1 cellular context compared by ENCODE assay signal in the genomic region with DNA sequence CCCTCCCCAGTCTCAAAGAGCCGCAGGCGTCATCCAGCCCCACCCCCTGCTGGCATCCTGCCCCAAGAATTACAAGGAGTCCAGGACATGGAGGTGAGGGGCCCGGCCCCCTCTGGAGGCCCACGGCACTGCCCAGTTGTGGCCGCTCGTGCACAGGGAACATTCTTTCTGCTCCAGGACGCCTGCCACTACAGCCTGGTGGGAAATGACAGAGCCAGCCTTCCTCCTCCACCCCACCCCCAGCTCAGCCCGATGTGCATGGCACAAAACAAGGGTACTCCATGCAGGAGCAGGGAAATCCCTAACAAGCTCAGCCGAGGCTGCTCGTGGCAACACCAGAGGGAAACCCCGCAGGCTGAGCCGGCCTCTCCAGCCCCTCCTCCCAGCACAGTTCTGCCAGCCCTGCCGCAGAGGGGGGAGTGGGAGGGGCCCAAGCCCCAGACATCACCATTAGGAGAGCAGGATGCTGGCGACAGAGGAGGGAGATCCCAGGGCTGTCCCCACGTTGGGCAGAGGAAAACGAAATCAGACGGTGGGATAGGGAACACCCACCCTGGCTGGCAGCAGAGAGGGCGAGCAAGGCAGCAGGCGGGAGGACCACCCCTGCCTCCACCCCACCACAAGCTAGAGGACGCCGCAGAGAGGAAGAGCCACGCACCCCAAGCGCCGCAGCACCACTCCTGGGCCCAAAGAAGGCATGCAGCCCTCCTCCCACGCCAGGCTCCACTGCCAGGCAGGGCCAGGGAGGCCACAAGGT.
TF ChIP-seq lines count a peak whose summit lies in the region.

No MANE protein-coding gene starts in this region.

TF ChIP-seq in GM23338, 12 proteins besides CTCF, POLR2A, EP300 and RAD21 (continued from another document):
- TF ChIP-seq, protein P1, sequence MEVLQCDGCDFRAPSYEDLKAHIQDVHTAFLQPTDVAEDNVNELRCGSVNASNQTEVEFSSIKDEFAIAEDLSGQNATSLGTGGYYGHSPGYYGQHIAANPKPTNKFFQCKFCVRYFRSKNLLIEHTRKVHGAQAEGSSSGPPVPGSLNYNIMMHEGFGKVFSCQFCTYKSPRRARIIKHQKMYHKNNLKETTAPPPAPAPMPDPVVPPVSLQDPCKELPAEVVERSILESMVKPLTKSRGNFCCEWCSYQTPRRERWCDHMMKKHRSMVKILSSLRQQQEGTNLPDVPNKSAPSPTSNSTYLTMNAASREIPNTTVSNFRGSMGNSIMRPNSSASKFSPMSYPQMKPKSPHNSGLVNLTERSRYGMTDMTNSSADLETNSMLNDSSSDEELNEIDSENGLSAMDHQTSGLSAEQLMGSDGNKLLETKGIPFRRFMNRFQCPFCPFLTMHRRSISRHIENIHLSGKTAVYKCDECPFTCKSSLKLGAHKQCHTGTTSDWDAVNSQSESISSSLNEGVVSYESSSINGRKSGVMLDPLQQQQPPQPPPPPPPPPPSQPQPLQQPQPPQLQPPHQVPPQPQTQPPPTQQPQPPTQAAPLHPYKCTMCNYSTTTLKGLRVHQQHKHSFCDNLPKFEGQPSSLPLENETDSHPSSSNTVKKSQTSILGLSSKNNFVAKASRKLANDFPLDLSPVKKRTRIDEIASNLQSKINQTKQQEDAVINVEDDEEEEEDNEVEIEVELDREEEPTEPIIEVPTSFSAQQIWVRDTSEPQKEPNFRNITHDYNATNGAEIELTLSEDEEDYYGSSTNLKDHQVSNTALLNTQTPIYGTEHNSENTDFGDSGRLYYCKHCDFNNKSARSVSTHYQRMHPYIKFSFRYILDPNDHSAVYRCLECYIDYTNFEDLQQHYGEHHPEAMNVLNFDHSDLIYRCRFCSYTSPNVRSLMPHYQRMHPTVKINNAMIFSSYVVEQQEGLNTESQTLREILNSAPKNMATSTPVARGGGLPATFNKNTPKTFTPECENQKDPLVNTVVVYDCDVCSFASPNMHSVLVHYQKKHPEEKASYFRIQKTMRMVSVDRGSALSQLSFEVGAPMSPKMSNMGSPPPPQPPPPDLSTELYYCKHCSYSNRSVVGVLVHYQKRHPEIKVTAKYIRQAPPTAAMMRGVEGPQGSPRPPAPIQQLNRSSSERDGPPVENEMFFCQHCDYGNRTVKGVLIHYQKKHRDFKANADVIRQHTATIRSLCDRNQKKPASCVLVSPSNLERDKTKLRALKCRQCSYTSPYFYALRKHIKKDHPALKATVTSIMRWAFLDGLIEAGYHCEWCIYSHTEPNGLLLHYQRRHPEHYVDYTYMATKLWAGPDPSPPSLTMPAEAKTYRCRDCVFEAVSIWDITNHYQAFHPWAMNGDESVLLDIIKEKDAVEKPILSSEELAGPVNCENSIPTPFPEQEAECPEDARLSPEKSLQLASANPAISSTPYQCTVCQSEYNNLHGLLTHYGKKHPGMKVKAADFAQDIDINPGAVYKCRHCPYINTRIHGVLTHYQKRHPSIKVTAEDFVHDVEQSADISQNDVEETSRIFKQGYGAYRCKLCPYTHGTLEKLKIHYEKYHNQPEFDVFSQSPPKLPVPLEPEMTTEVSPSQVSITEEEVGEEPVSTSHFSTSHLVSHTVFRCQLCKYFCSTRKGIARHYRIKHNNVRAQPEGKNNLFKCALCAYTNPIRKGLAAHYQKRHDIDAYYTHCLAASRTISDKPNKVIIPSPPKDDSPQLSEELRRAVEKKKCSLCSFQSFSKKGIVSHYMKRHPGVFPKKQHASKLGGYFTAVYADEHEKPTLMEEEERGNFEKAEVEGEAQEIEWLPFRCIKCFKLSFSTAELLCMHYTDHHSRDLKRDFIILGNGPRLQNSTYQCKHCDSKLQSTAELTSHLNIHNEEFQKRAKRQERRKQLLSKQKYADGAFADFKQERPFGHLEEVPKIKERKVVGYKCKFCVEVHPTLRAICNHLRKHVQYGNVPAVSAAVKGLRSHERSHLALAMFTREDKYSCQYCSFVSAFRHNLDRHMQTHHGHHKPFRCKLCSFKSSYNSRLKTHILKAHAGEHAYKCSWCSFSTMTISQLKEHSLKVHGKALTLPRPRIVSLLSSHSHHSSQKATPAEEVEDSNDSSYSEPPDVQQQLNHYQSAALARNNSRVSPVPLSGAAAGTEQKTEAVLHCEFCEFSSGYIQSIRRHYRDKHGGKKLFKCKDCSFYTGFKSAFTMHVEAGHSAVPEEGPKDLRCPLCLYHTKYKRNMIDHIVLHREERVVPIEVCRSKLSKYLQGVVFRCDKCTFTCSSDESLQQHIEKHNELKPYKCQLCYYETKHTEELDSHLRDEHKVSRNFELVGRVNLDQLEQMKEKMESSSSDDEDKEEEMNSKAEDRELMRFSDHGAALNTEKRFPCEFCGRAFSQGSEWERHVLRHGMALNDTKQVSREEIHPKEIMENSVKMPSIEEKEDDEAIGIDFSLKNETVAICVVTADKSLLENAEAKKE (CRISPR knock-in tag; IDR thresholded peaks at IDR 0.05), result no peak
- TF ChIP-seq ZNF114 (CRISPR knock-in tag; IDR thresholded peaks at IDR 0.05), result no peak
- TF ChIP-seq NANOG (IDR thresholded peaks at IDR 0.05; ENCODE audit: borderline replicate concordance), result no peak
- TF ChIP-seq STAT1 (IDR thresholded peaks at IDR 0.05; ENCODE audit: unreplicated experiment), result no peak
- TF ChIP-seq EZH2phosphoT487 (IDR thresholded peaks at IDR 0.05; ENCODE audit: unreplicated experiment), result no peak
- no peak for TF ChIP-seq ZNF331 (CRISPR knock-in tag; IDR thresholded peaks at IDR 0.05; ENCODE audit: low read depth)
- TF ChIP-seq JUNB (IDR thresholded peaks at IDR 0.05; ENCODE audit: unreplicated experiment), result no peak
- TF ChIP-seq EZH2 (IDR thresholded peaks at IDR 0.05; ENCODE audit: low read depth, unreplicated experiment), result no peak
- TF ChIP-seq, protein P2, sequence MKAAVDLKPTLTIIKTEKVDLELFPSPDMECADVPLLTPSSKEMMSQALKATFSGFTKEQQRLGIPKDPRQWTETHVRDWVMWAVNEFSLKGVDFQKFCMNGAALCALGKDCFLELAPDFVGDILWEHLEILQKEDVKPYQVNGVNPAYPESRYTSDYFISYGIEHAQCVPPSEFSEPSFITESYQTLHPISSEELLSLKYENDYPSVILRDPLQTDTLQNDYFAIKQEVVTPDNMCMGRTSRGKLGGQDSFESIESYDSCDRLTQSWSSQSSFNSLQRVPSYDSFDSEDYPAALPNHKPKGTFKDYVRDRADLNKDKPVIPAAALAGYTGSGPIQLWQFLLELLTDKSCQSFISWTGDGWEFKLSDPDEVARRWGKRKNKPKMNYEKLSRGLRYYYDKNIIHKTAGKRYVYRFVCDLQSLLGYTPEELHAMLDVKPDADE (IDR thresholded peaks at IDR 0.05), result no peak
- no peak for TF ChIP-seq CREB1 (CRISPR knock-in tag; IDR thresholded peaks at IDR 0.05; ENCODE audit: low read depth)
- TF ChIP-seq, protein P3, sequence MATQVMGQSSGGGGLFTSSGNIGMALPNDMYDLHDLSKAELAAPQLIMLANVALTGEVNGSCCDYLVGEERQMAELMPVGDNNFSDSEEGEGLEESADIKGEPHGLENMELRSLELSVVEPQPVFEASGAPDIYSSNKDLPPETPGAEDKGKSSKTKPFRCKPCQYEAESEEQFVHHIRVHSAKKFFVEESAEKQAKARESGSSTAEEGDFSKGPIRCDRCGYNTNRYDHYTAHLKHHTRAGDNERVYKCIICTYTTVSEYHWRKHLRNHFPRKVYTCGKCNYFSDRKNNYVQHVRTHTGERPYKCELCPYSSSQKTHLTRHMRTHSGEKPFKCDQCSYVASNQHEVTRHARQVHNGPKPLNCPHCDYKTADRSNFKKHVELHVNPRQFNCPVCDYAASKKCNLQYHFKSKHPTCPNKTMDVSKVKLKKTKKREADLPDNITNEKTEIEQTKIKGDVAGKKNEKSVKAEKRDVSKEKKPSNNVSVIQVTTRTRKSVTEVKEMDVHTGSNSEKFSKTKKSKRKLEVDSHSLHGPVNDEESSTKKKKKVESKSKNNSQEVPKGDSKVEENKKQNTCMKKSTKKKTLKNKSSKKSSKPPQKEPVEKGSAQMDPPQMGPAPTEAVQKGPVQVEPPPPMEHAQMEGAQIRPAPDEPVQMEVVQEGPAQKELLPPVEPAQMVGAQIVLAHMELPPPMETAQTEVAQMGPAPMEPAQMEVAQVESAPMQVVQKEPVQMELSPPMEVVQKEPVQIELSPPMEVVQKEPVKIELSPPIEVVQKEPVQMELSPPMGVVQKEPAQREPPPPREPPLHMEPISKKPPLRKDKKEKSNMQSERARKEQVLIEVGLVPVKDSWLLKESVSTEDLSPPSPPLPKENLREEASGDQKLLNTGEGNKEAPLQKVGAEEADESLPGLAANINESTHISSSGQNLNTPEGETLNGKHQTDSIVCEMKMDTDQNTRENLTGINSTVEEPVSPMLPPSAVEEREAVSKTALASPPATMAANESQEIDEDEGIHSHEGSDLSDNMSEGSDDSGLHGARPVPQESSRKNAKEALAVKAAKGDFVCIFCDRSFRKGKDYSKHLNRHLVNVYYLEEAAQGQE (IDR thresholded peaks at IDR 0.05; ENCODE audit: unreplicated experiment), result no peak
